In genomic region chr17:28573521-28573920, GRCh38 we compare ENCODE assay signal across 25 cellular contexts.
"Had no signal": no experiment of that assay in that cellular context is flagged by ENCODE, and none has a peak within 500 bp of the region (broad histone marks: within the 10 kb centered on the region; RNA-seq: fewer than 3 reads in every experiment).

No MANE protein-coding gene starts in this region.

- DNase-seq: effector CD8-positive, alpha-beta T cell; foreskin melanocyte; hypothalamus; immature natural killer cell; islet precursor cell; kidney glomerular epithelial cell; left ventricle myocardium superior; lower lobe of right lung; natural killer cell; right lobe of liver; stimulated activated CD4-positive, alpha-beta T cell treated with anti-CD3 and anti-CD28 coated beads, Interleukin-15, amount 100 ng/mL, for 24 hours; stimulated activated CD4-positive, alpha-beta T cell treated with anti-CD3 and anti-CD28 coated beads, Interleukin-2, amount 100 ng/mL, for 48 hours; stimulated activated naive B cell treated with anti-CD40 and anti-IgM and Interleukin-4, amounts not matched to agents 10 μg/mL and 1 μg/mL and 100 μg/mL, for 72 hours; stimulated activated naive CD8-positive, alpha-beta T cell treated with anti-CD3 and anti-CD28 coated beads, Interleukin-15, amount 100 ng/mL, for 72 hours; transverse colon; upper lobe of right lung; uterus had no signal

- ATAC-seq: left ventricle myocardium superior; lower lobe of right lung; natural killer cell; right lobe of liver; stimulated activated naive B cell treated with anti-CD40 and anti-IgM and Interleukin-4, amounts not matched to agents 10 μg/mL and 1 μg/mL and 100 μg/mL, for 72 hours; stimulated activated naive CD8-positive, alpha-beta T cell treated with anti-CD3 and anti-CD28 coated beads, Interleukin-15, amount 100 ng/mL, for 72 hours; upper lobe of right lung had no signal

- H3K27ac ChIP-seq: esophagus muscularis mucosa, lower lobe of right lung, parathyroid adenoma, right lobe of liver, suprapubic skin, transverse colon, upper lobe of right lung, uterus had no signal

- H3K4me3 ChIP-seq: esophagus muscularis mucosa, lower lobe of right lung, right lobe of liver, suprapubic skin, transverse colon, upper lobe of right lung, uterus had no signal

- H3K36me3 ChIP-seq: lower lobe of right lung, suprapubic skin, transverse colon, upper lobe of right lung, uterus had no signal

- H3K9me3 ChIP-seq: esophagus muscularis mucosa, lower lobe of right lung, right lobe of liver, suprapubic skin, transverse colon, upper lobe of right lung, uterus had no signal

- H3K27ac Mint-ChIP-seq: dendritic cell treated with granulocyte-macrophage colony-stimulating factor and Interleukin-4, amounts not matched to agents 40 ng/mL and 50 ng/mL, for 4 days; progenitor cell of endocrine pancreas; stimulated activated naive B cell treated with anti-CD40 and anti-IgM and Interleukin-4, amounts not matched to agents 10 μg/mL and 1 μg/mL and 100 μg/mL, for 72 hours had no signal

- FAIRE-seq: colon, endothelial cell of umbilical vein, small intestine had no signal

- H3K36me3 Mint-ChIP-seq: natural killer cell had no signal

- H3K27me3 Mint-ChIP-seq: stimulated activated naive B cell treated with anti-CD40 and anti-IgM and Interleukin-4, amounts not matched to agents 10 μg/mL and 1 μg/mL and 100 μg/mL, for 72 hours; stimulated activated naive CD8-positive, alpha-beta T cell treated with anti-CD3 and anti-CD28 coated beads, Interleukin-15, amount 100 ng/mL, for 72 hours had no signal

- H3K9me3 Mint-ChIP-seq: dendritic cell treated with granulocyte-macrophage colony-stimulating factor and Interleukin-4, amounts not matched to agents 40 ng/mL and 50 ng/mL, for 4 days; immature natural killer cell; natural killer cell; stimulated activated naive B cell treated with anti-CD40 and anti-IgM and Interleukin-4, amounts not matched to agents 10 μg/mL and 1 μg/mL and 100 μg/mL, for 72 hours; stimulated activated naive CD8-positive, alpha-beta T cell treated with anti-CD3 and anti-CD28 coated beads, Interleukin-15, amount 100 ng/mL, for 72 hours had no signal

- H3K4me3 Mint-ChIP-seq: dendritic cell treated with granulocyte-macrophage colony-stimulating factor and Interleukin-4, amounts not matched to agents 40 ng/mL and 50 ng/mL, for 4 days; stimulated activated naive B cell treated with anti-CD40 and anti-IgM and Interleukin-4, amounts not matched to agents 10 μg/mL and 1 μg/mL and 100 μg/mL, for 72 hours; stimulated activated naive CD8-positive, alpha-beta T cell treated with anti-CD3 and anti-CD28 coated beads, Interleukin-15, amount 100 ng/mL, for 72 hours had no signal

- H3K27me3 ChIP-seq: esophagus muscularis mucosa, right lobe of liver, suprapubic skin, transverse colon, upper lobe of right lung, uterus had no signal
